In genomic region chr2:238422285-238422684, GRCh38 we compare ENCODE assay signal across 15 cellular contexts.
"Had no signal": no experiment of that assay in that cellular context is flagged by ENCODE, and none has a peak within 500 bp of the region (broad histone marks: within the 10 kb centered on the region; RNA-seq: fewer than 3 reads in every experiment).

No MANE protein-coding gene starts in this region.

- ATAC-seq: activated CD8-positive, alpha-beta memory T cell treated with anti-CD3 and anti-CD28 coated beads, Interleukin-2, amount 10 ng/mL, durations not matched to agents 7 days and 5 days; stimulated activated naive B cell treated with anti-CD40 and anti-IgM and Interleukin-4, amounts not matched to agents 10 μg/mL and 1 μg/mL and 100 μg/mL, for 72 hours had no signal

- H3K27ac Mint-ChIP-seq: activated CD8-positive, alpha-beta memory T cell treated with anti-CD3 and anti-CD28 coated beads, Interleukin-2, amount 10 ng/mL, durations not matched to agents 7 days and 5 days; activated naive CD4-positive, alpha-beta T cell treated with anti-CD3 and anti-CD28 coated beads, Interleukin-2, amount 50 U/mL, for 24 hours; stimulated activated naive B cell treated with anti-CD40 and anti-IgM and Interleukin-4, amounts not matched to agents 10 μg/mL and 1 μg/mL and 100 μg/mL, for 72 hours had no signal

- H3K27me3 Mint-ChIP-seq: activated CD8-positive, alpha-beta memory T cell treated with anti-CD3 and anti-CD28 coated beads, Interleukin-2, amount 10 ng/mL, durations not matched to agents 7 days and 5 days; activated naive CD4-positive, alpha-beta T cell treated with anti-CD3 and anti-CD28 coated beads, Interleukin-2, amount 50 U/mL, for 24 hours had no signal

- H3K36me3 Mint-ChIP-seq: activated CD8-positive, alpha-beta memory T cell treated with anti-CD3 and anti-CD28 coated beads, Interleukin-2, amount 10 ng/mL, durations not matched to agents 7 days and 5 days; activated naive CD4-positive, alpha-beta T cell treated with anti-CD3 and anti-CD28 coated beads, Interleukin-2, amount 50 U/mL, for 24 hours had no signal

- H3K9me3 ChIP-seq: adrenal gland, esophagus muscularis mucosa, neutrophil, tibial nerve, vagina had no signal

- H3K36me3 ChIP-seq: adrenal gland, esophagus muscularis mucosa, neutrophil, tibial nerve, vagina had no signal

- H3K4me3 ChIP-seq: adrenal gland, dorsolateral prefrontal cortex, esophagus muscularis mucosa, tibial nerve, vagina had no signal

- H3K27ac ChIP-seq: adrenal gland, dorsolateral prefrontal cortex, esophagus muscularis mucosa, neutrophil, vagina had no signal

- H3K27me3 ChIP-seq: adrenal gland, dorsolateral prefrontal cortex, esophagus muscularis mucosa, tibial nerve, vagina had no signal

- H3K9me3 Mint-ChIP-seq: activated naive CD4-positive, alpha-beta T cell treated with anti-CD3 and anti-CD28 coated beads, Interleukin-2, amount 50 U/mL, for 24 hours; stimulated activated naive B cell treated with anti-CD40 and anti-IgM and Interleukin-4, amounts not matched to agents 10 μg/mL and 1 μg/mL and 100 μg/mL, for 72 hours had no signal

- H3K4me3 Mint-ChIP-seq: activated CD8-positive, alpha-beta memory T cell treated with anti-CD3 and anti-CD28 coated beads, Interleukin-2, amount 10 ng/mL, durations not matched to agents 7 days and 5 days; activated naive CD4-positive, alpha-beta T cell treated with anti-CD3 and anti-CD28 coated beads, Interleukin-2, amount 50 U/mL, for 24 hours; stimulated activated naive B cell treated with anti-CD40 and anti-IgM and Interleukin-4, amounts not matched to agents 10 μg/mL and 1 μg/mL and 100 μg/mL, for 72 hours had no signal

- DNase-seq: activated CD4-positive, alpha-beta T cell treated with anti-CD3 and anti-CD28 coated beads for 1 hour; activated CD4-positive, alpha-beta T cell treated with anti-CD3 and anti-CD28 coated beads, Interleukin-2, amount 50 U/mL, for 4 hours; activated CD8-positive, alpha-beta memory T cell treated with anti-CD3 and anti-CD28 coated beads, Interleukin-2, amount 10 ng/mL, durations not matched to agents 7 days and 5 days; activated effector memory CD4-positive, alpha-beta T cell treated with anti-CD3 and anti-CD28 coated beads, Interleukin-2, amount 50 U/mL, for 16 hours; activated T-cell treated with anti-CD3 and anti-CD28 coated beads, Interleukin-2, amount 50 U/mL, for 1 hour; adrenal gland; dorsolateral prefrontal cortex; hypothalamus; stimulated activated naive B cell treated with anti-CD40 and anti-IgM and Interleukin-4, amounts not matched to agents 10 μg/mL and 1 μg/mL and 100 μg/mL, for 72 hours; SW 1271 had no signal
